In genomic region chr1:231926933-231927332, GRCh38 we compare ENCODE assay signal across 19 cellular contexts.
"Had no signal": no experiment of that assay in that cellular context is flagged by ENCODE, and none has a peak within 500 bp of the region (broad histone marks: within the 10 kb centered on the region; RNA-seq: fewer than 3 reads in every experiment).

No MANE protein-coding gene starts in this region.

- ATAC-seq: K562, Panc1 had no signal

- H3K9ac ChIP-seq: KMS-11 had no signal

- H3K4me2 ChIP-seq: KMS-11 had no signal

- H3K27ac ChIP-seq: HL-60, KMS-11, RWPE1, SJSA1, SK-N-MC had no signal

- H3K36me3 ChIP-seq: SJSA1 had no signal

- H3K9me3 ChIP-seq: SJSA1 had no signal

- H3K4me3 ChIP-seq: K562, SJSA1, SK-N-MC had no signal

- DNase-seq: Kasumi-1; MM.1S; NCI-H1436 treated with DMSO at 0.1 percent for 48 hours; NCI-H1694; NCI-H187 treated with DMSO at 0.1 percent for 48 hours; NCI-H2171 treated with DMSO at 0.1 percent for 48 hours; NCI-H446 treated with DMSO at 0.1 percent for 48 hours; NCI-H510A treated with DMSO at 0.1 percent for 48 hours; NCI-H526; NCI-H82; NK-92 treated with Interleukin-12 subunit alpha and Interleukin-12 subunit beta, amount 100 ng/mL, for 24 hours; SIG-M5 had no signal

- H3K27me3 ChIP-seq: SJSA1 had no signal
